Comparison of ENCODE assay signal across 8 cellular contexts in the genomic region with DNA sequence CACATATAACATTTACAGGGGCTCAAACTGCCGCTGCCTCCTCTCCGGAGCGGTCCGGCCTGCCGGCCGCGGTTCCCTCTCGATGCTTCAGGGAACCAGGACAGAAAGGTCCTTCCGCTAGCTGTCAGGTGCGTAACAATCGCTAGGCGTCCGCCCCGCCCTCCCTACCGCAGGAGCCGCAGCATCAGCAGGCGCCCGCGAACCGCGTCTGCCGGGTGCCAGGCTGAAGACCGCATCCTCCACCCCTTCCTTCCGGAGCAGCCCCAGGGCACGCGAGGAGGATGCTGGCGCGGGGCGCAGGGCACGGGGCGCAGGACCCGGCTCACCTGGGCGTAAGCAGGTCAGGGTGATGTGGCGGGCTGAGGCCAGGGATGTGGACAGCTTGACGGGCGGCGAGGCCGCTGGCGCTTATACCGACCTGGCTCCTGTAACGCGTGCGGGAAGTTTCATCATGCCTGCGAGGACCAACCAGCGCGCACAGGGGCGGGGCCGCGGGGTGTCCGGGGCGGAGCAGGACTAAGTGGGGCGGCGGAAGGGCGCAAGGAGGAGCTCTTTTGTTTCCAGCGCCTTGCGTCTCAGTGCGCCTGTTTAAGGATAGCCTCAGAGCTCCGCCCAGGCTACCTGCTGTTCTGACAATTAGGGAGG. TPM values are rescaled to one million over a fixed set of nuclear protein-coding genes. Genes with fewer than 3 reads are reported as not detected.
DNase-seq lines count a peak whose midpoint lies in the region; ATAC-seq lines count a peak whose summit lies in the region.

A gene with protein sequence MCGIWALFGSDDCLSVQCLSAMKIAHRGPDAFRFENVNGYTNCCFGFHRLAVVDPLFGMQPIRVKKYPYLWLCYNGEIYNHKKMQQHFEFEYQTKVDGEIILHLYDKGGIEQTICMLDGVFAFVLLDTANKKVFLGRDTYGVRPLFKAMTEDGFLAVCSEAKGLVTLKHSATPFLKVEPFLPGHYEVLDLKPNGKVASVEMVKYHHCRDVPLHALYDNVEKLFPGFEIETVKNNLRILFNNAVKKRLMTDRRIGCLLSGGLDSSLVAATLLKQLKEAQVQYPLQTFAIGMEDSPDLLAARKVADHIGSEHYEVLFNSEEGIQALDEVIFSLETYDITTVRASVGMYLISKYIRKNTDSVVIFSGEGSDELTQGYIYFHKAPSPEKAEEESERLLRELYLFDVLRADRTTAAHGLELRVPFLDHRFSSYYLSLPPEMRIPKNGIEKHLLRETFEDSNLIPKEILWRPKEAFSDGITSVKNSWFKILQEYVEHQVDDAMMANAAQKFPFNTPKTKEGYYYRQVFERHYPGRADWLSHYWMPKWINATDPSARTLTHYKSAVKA (minus strand): TSS at position 384 of the 645 bp plus-strand sequence. CDS start 3,252 bp downstream, outside the sequence.

- ATAC-seq in GM21360 (IDR thresholded peaks at IDR 0.05; ENCODE audit: unreplicated experiment), result peak; percentile 99
- peak; percentile 96 for ATAC-seq in activated CD8-positive, alpha-beta memory T cell treated with anti-CD3 and anti-CD28 coated beads, Interleukin-2, amount 10 ng/mL, durations not matched to agents 7 days and 5 days

- H3K4me3 ChIP-seq in NT2/D1 (ENCODE audit: insufficient read length, low read depth) (peak within 1 kb of the TSS; percentile 71), endocrine pancreas (ENCODE audit: control insufficient read depth, insufficient read depth, low read length) (peak within 1 kb of the TSS; percentile 78), mesendoderm (ENCODE audit: low read length) (peak within 1 kb of the TSS; percentile 42)

- H2BK120ac ChIP-seq in mesendoderm (ENCODE audit: low read depth, low read length), result no peak within 1 kb of the TSS

- H3K23ac ChIP-seq in mesendoderm (ENCODE audit: low read length), result no peak within 1 kb of the TSS

- peak within 1 kb of the TSS; percentile 68 for H3K4me2 ChIP-seq in mesendoderm (ENCODE audit: low read length)

- peak within 1 kb of the TSS; percentile 86 for H3K4me3 Mint-ChIP-seq in activated CD8-positive, alpha-beta memory T cell treated with anti-CD3 and anti-CD28 coated beads, Interleukin-2, amount 10 ng/mL, durations not matched to agents 7 days and 5 days

- H3K27me3 ChIP-seq in NT2/D1 (ENCODE audit: insufficient read depth, insufficient read length) (no peaks in the 10 kb centered on the region), endocrine pancreas (ENCODE audit: control insufficient read depth, insufficient read depth, low read length) (no peaks in the 10 kb centered on the region), mesendoderm (ENCODE audit: insufficient read depth, low read length, poor library complexity) (no peaks in the 10 kb centered on the region)

- H3K4me1 ChIP-seq in NT2/D1 (ENCODE audit: insufficient read depth, insufficient read length), result no peaks in the 10 kb centered on the region
- no peaks in the 10 kb centered on the region for H3K4me1 ChIP-seq in endocrine pancreas (ENCODE audit: control insufficient read depth, insufficient read depth, low read length)
- no peaks in the 10 kb centered on the region for H3K4me1 ChIP-seq in mesendoderm (ENCODE audit: control insufficient read depth, low read depth, low read length)

- no peaks in the 10 kb centered on the region for H3K9me3 Mint-ChIP-seq in activated CD8-positive, alpha-beta memory T cell treated with anti-CD3 and anti-CD28 coated beads, Interleukin-2, amount 10 ng/mL, durations not matched to agents 7 days and 5 days (ENCODE audit: low read depth)

- peak within 1 kb of the TSS; percentile 45 for H2BK15ac ChIP-seq in mesendoderm (replicated peaks; ENCODE audit: low read depth)

- H3K4ac ChIP-seq in mesendoderm (ENCODE audit: low read depth, low read length), result no peak within 1 kb of the TSS

- WGBS in mesendoderm (ENCODE audit: extremely low coverage, insufficient coverage, low lambda C conversion rate), result no CpG with 5 or more reads among the region's 58 CpGs

- peaks cover 12% of the 10 kb centered on the region for H3K79me2 ChIP-seq in mesendoderm (ENCODE audit: control insufficient read depth, insufficient read depth, low read length)

- peaks cover 12% of the 10 kb centered on the region for H3K36me3 Mint-ChIP-seq in activated CD8-positive, alpha-beta memory T cell treated with anti-CD3 and anti-CD28 coated beads, Interleukin-2, amount 10 ng/mL, durations not matched to agents 7 days and 5 days

- peaks cover 1% of the 10 kb centered on the region for H3K79me1 ChIP-seq in mesendoderm (ENCODE audit: low read length)

- peak within 1 kb of the TSS; percentile 39 for H3K27ac ChIP-seq in mesendoderm (ENCODE audit: low read depth, low read length)

- CTCF ChIA-PET in activated CD8-positive, alpha-beta memory T cell treated with anti-CD3 and anti-CD28 coated beads, Interleukin-2, amount 10 ng/mL, durations not matched to agents 7 days and 5 days (lab: Charles Lee), result interaction anchor here (0.5 to 1.2 kb wide), 7 partner anchors 37 to 756 kb away, joined by 3 to 4 read pairs (median 3); a partner anchor contains a TSS

- no peak within 1 kb of the TSS for H2AK5ac ChIP-seq in mesendoderm (ENCODE audit: low read length)

- peak within 1 kb of the TSS; percentile 72 for H3K9ac ChIP-seq in NT2/D1 (ENCODE audit: insufficient read length, low read depth)
- H3K9ac ChIP-seq in endocrine pancreas (ENCODE audit: control insufficient read depth, insufficient read depth, low read length), result peak within 1 kb of the TSS; percentile 96
- peak within 1 kb of the TSS; percentile 82 for H3K9ac ChIP-seq in mesendoderm (ENCODE audit: low read length)

- DNase-seq in COLO668 (lab: John Stamatoyannopoulos, UW; ENCODE audit: unreplicated experiment) (peak; percentile 95), HT-29 (ENCODE audit: low spot score) (peak; percentile 97), NT2/D1 (ENCODE audit: low read depth, low spot score) (peak; percentile 94), mesendoderm (peak; percentile 98)
- DNase-seq in activated CD8-positive, alpha-beta memory T cell treated with anti-CD3 and anti-CD28 coated beads, Interleukin-2, amount 10 ng/mL, durations not matched to agents 7 days and 5 days, result peak; percentile 95
- DNase-seq in stimulated activated CD8-positive, alpha-beta memory T cell treated with anti-CD3 and anti-CD28 coated beads, Interleukin-12 subunit alpha, Interleukin-12 subunit beta, amount 100 ng/mL, for 4 hours (ENCODE audit: low read depth), result peak; percentile 83

- H3K36me3 ChIP-seq in NT2/D1 (ENCODE audit: insufficient read depth, insufficient read length, low read length) (peaks cover 3% of the 10 kb centered on the region), endocrine pancreas (ENCODE audit: control insufficient read depth, insufficient read depth, low read length) (no peaks in the 10 kb centered on the region), mesendoderm (ENCODE audit: control insufficient read depth, insufficient read depth, low read length) (no peaks in the 10 kb centered on the region)

- peak within 1 kb of the TSS; percentile 68 for H2BK5ac ChIP-seq in mesendoderm (ENCODE audit: low read length)

- no peak within 1 kb of the TSS for H4K5ac ChIP-seq in mesendoderm (ENCODE audit: low read length)

- peak within 1 kb of the TSS; percentile 92 for H3K56ac ChIP-seq in mesendoderm (ENCODE audit: low read length)

- H3K9me3 ChIP-seq in NT2/D1 (ENCODE audit: insufficient read depth, low read length) (no peaks in the 10 kb centered on the region), endocrine pancreas (ENCODE audit: control insufficient read depth, low read length) (no peaks in the 10 kb centered on the region)

- peaks cover 22% of the 10 kb centered on the region for H3K4me1 Mint-ChIP-seq in activated CD8-positive, alpha-beta memory T cell treated with anti-CD3 and anti-CD28 coated beads, Interleukin-2, amount 10 ng/mL, durations not matched to agents 7 days and 5 days

- no peak within 1 kb of the TSS for H4K8ac ChIP-seq in mesendoderm (ENCODE audit: low read depth, low read length)

- no peaks in the 10 kb centered on the region for H3K27me3 Mint-ChIP-seq in activated CD8-positive, alpha-beta memory T cell treated with anti-CD3 and anti-CD28 coated beads, Interleukin-2, amount 10 ng/mL, durations not matched to agents 7 days and 5 days

- peak within 1 kb of the TSS; percentile 52 for H3K18ac ChIP-seq in mesendoderm (ENCODE audit: low read length)

- peak within 1 kb of the TSS; percentile 88 for H3K27ac Mint-ChIP-seq in activated CD8-positive, alpha-beta memory T cell treated with anti-CD3 and anti-CD28 coated beads, Interleukin-2, amount 10 ng/mL, durations not matched to agents 7 days and 5 days

RNA-seq across cellular contexts. Expression of the gene that starts here (rescaled TPM):
- 22.2 and 31.7 TPM in 2 replicates for total RNA-seq in HT-29 (2014; rRNA removed; shearing (Covaris generic))
- 10 to 100 TPM; 60.1 to 92.5 TPM for total RNA-seq in activated CD8-positive, alpha-beta memory T cell treated with anti-CD3 and anti-CD28 coated beads, Interleukin-2, amount 10 ng/mL, durations not matched to agents 7 days and 5 days
- polyA plus RNA-seq in mesendoderm (2013, experiment 1 of 2), result 136 TPM
- polyA plus RNA-seq in mesendoderm (2013, experiment 2 of 2), result 135 TPM

Comparison
In these comparisons a context has a peak if more than half of its experiments do, and no peak if none do; other contexts are left out.
1. Peak in every context shown above with its lines: DNase-seq, ATAC-seq, H3K4me3 ChIP-seq and H3K27ac ChIP-seq.